Comparison of ENCODE assay signal across 22 cellular contexts in the genomic region with DNA sequence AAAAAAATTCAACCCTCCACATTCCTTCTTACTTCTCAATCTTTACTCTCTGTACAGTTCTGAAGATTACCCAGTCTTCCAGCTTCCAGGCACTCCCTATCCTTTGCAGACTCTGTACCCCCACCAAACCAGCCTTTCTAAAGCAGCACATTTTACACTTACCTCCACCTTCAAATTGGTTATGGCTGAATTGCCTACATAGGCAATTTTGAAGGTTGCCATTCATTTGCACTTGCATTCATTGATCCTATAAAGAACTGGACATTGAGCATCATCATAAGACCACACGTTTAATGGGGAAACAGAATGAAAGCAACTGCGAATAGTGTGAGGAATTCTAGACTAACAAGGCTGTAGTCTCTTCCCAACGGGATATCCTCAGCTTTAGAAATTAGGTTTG.
A peak's percentile ranks its signal among the peaks of the same experiment; 100 is the strongest.
DNase-seq lines count a peak whose midpoint lies in the region; ATAC-seq, FAIRE-seq and TF ChIP-seq lines count a peak whose summit lies in the region.
"Had no signal": no experiment of that assay in that cellular context is flagged by ENCODE, and none has a peak within 500 bp of the region (broad histone marks: within the 10 kb centered on the region; RNA-seq: fewer than 3 reads in every experiment).

No MANE protein-coding gene starts in this region.

- DNase-seq in SK-N-SH (no peak), astrocyte (ENCODE audit: low read depth) (no peak), osteocyte (ENCODE audit: extremely low spot score, unreplicated experiment) (no peak), right atrium auricular region (ENCODE audit: low spot score) (no peak)
- DNase-seq in effector memory CD4-positive, alpha-beta T cell, result no peak
- DNase-seq: C1 segment of cervical spinal cord; CD4-positive, CD25-positive, alpha-beta regulatory T cell; CD8-positive, alpha-beta memory T cell; COR-L47; DMS 273 treated with DMSO at 0.1 percent for 48 hours; DMS53; DND-41; EL; GM23248 had no signal

- TF ChIP-seq EP300 in SK-N-SH (IDR thresholded peaks at IDR 0.05; ENCODE audit: borderline replicate concordance in 1 of 2, low read depth in 1 of 2, low read length in 1 of 2), result no peak

- H3K27me3 Mint-ChIP-seq in astrocyte (ENCODE audit: low read depth, unreplicated experiment), result peaks cover 6% of the 10 kb centered on the region
- no peaks in the 10 kb centered on the region for H3K27me3 Mint-ChIP-seq in osteocyte (ENCODE audit: unreplicated experiment)

- H3K9me3 Mint-ChIP-seq in astrocyte (ENCODE audit: unreplicated experiment) (no peaks in the 10 kb centered on the region), osteocyte (ENCODE audit: unreplicated experiment) (no peaks in the 10 kb centered on the region)
- H3K9me3 Mint-ChIP-seq: CD8-positive, alpha-beta memory T cell had no signal

- H3K4me1 ChIP-seq in SK-N-SH (ENCODE audit: control insufficient read depth in 1 of 2, insufficient read depth in 2 of 2, low read depth in 1 of 2, low read length in 1 of 2), result peaks cover 32 to 37% of the 10 kb centered on the region in 2 experiments
- peaks cover 0 to 26% (median 21%) of the 10 kb centered on the region in 10 experiments; a peak in 16 of 20 replicates for H3K4me1 ChIP-seq in BLaER1 treated with 17β-estradiol and CSF1 and Interleukin-3, amounts not matched to agents 10 nM and 100 nM
- H3K4me1 ChIP-seq in astrocyte (ENCODE audit: insufficient read depth, low read length), result peaks cover 18% of the 10 kb centered on the region
- no peaks in the 10 kb centered on the region for H3K4me1 ChIP-seq in effector memory CD4-positive, alpha-beta T cell (ENCODE audit: control insufficient read depth, insufficient read depth, low read length, poor library complexity, severe bottlenecking)
- H3K4me1 ChIP-seq in right atrium auricular region, result no peaks in the 10 kb centered on the region
- H3K4me1 ChIP-seq: HAP-1 had no signal

- peaks cover 24% of the 10 kb centered on the region for H3K4me1 Mint-ChIP-seq in astrocyte (ENCODE audit: low read depth, unreplicated experiment)
- peaks cover 52% of the 10 kb centered on the region for H3K4me1 Mint-ChIP-seq in osteocyte (ENCODE audit: unreplicated experiment)

- H3K27ac Mint-ChIP-seq in astrocyte (ENCODE audit: unreplicated experiment), result peak overlapping the region; percentile 55
- H3K27ac Mint-ChIP-seq in osteocyte (ENCODE audit: unreplicated experiment), result peak overlapping the region; percentile 85

- ATAC-seq in SK-N-SH treated with all-trans-retinoic acid at 6 μM for 48 hours, result no peak
- ATAC-seq: GM12878 had no signal

- H3K9me2 ChIP-seq in SK-N-SH, result no peaks in the 10 kb centered on the region

- 72% methylated on average over 3 of the region's 3 CpGs for WGBS in SK-N-SH (ENCODE audit: low lambda C conversion rate)

- no peak overlapping the region for H3K4me3 ChIP-seq in SK-N-SH (ENCODE audit: low read depth in 2 of 2, low read length in 1 of 2)
- H3K4me3 ChIP-seq in BLaER1 treated with 17β-estradiol and CSF1 and Interleukin-3, amounts not matched to agents 10 nM and 100 nM, result no peak overlapping the region
- no peak overlapping the region for H3K4me3 ChIP-seq in astrocyte (ENCODE audit: insufficient read depth, low read depth, low read length)
- H3K4me3 ChIP-seq in effector memory CD4-positive, alpha-beta T cell (ENCODE audit: insufficient read depth, low read depth, low read length, poor library complexity, severe bottlenecking), result no peak overlapping the region
- H3K4me3 ChIP-seq in right atrium auricular region, result no peak overlapping the region
- H3K4me3 ChIP-seq: GM12878, HAP-1 had no signal

- H3K27me3 ChIP-seq in SK-N-SH (ENCODE audit: insufficient read depth) (no peaks in the 10 kb centered on the region), astrocyte (ENCODE audit: insufficient read depth, low read length) (no peaks in the 10 kb centered on the region), right atrium auricular region (no peaks in the 10 kb centered on the region)
- no peaks in the 10 kb centered on the region for H3K27me3 ChIP-seq in BLaER1 treated with 17β-estradiol and CSF1 and Interleukin-3, amounts not matched to agents 10 nM and 100 nM
- no peaks in the 10 kb centered on the region for H3K27me3 ChIP-seq in effector memory CD4-positive, alpha-beta T cell (replicated peaks; ENCODE audit: control insufficient read depth, insufficient read depth, low read length, poor library complexity, severe bottlenecking)

- TF ChIP-seq RAD21 in SK-N-SH (IDR thresholded peaks at IDR 0.05; ENCODE audit: low read length), result no peak

- no peak for FAIRE-seq in astrocyte (lab: Jason Lieb, UNC)
- FAIRE-seq: GM12878, GM19239 had no signal

- H3K36me3 ChIP-seq in SK-N-SH (replicated peaks in 1 of 2; ENCODE audit: control insufficient read depth in 1 of 2, insufficient read depth in 2 of 2, low read length in 1 of 2) (no peaks in the 10 kb centered on the region), astrocyte (ENCODE audit: insufficient read depth, low read length) (no peaks in the 10 kb centered on the region), right atrium auricular region (no peaks in the 10 kb centered on the region)
- no peaks in the 10 kb centered on the region for H3K36me3 ChIP-seq in BLaER1 treated with 17β-estradiol and CSF1 and Interleukin-3, amounts not matched to agents 10 nM and 100 nM
- no peaks in the 10 kb centered on the region for H3K36me3 ChIP-seq in effector memory CD4-positive, alpha-beta T cell (ENCODE audit: control insufficient read depth, insufficient read depth, low read length)
- H3K36me3 ChIP-seq: HAP-1 had no signal

- peak overlapping the region; percentile 77 to 100; a peak in 3 of 4 replicates for H3K27ac ChIP-seq in SK-N-SH (ENCODE audit: low read depth in 2 of 2, low read length in 1 of 2)
- H3K27ac ChIP-seq in BLaER1 treated with 17β-estradiol and CSF1 and Interleukin-3, amounts not matched to agents 10 nM and 100 nM, result no peak overlapping the region
- no peak overlapping the region for H3K27ac ChIP-seq in astrocyte (ENCODE audit: low read depth, low read length)
- no peak overlapping the region for H3K27ac ChIP-seq in effector memory CD4-positive, alpha-beta T cell (ENCODE audit: insufficient read depth, low read length, poor library complexity, severe bottlenecking)
- no peak overlapping the region for H3K27ac ChIP-seq in right atrium auricular region
- H3K27ac ChIP-seq: 22Rv1, GM23248, HL-60 had no signal

- H3K4me2 ChIP-seq in SK-N-SH, result no peak overlapping the region
- H3K4me2 ChIP-seq in BLaER1 treated with 17β-estradiol and CSF1 and Interleukin-3, amounts not matched to agents 10 nM and 100 nM, result peak overlapping the region in 7 of 11 experiments; percentile 2 to 58 (median 47); a peak in 9 of 22 replicates
- no peak overlapping the region for H3K4me2 ChIP-seq in astrocyte (ENCODE audit: low read length)

- POLR2A ChIA-PET in SK-N-SH (lab: Yijun Ruan, JAX), result interaction anchor here (2.5 kb wide), 1 partner anchor 17 kb away, joined by 9 read pairs; no protein-coding TSS in a partner anchor

- H2AFZ ChIP-seq in SK-N-SH (ENCODE audit: low read depth) (no peak overlapping the region), astrocyte (ENCODE audit: low read depth, low read length) (no peak overlapping the region)
- H2AFZ ChIP-seq: GM23248 had no signal

- H3F3A ChIP-seq in SK-N-SH (replicated peaks; ENCODE audit: insufficient read depth), result peaks cover 28% of the 10 kb centered on the region

- H3K9me3 ChIP-seq in SK-N-SH (no peaks in the 10 kb centered on the region), astrocyte (ENCODE audit: insufficient read depth, low read depth, low read length) (no peaks in the 10 kb centered on the region), right atrium auricular region (no peaks in the 10 kb centered on the region)
- H3K9me3 ChIP-seq in BLaER1 treated with 17β-estradiol and CSF1 and Interleukin-3, amounts not matched to agents 10 nM and 100 nM (replicated peaks in 1 of 11), result no peaks in the 10 kb centered on the region
- no peaks in the 10 kb centered on the region for H3K9me3 ChIP-seq in effector memory CD4-positive, alpha-beta T cell (ENCODE audit: control insufficient read depth, low read length)
- H3K9me3 ChIP-seq: HAP-1 had no signal

- H3K79me2 ChIP-seq in SK-N-SH (ENCODE audit: insufficient read depth), result no peaks in the 10 kb centered on the region
- no peaks in the 10 kb centered on the region for H3K79me2 ChIP-seq in astrocyte (ENCODE audit: insufficient read depth, low read length)

- H4K20me1 ChIP-seq in SK-N-SH (ENCODE audit: insufficient read depth) (no peaks in the 10 kb centered on the region), astrocyte (ENCODE audit: insufficient read depth, low read length) (no peaks in the 10 kb centered on the region)
- H4K20me1 ChIP-seq in BLaER1 treated with 17β-estradiol and CSF1 and Interleukin-3, amounts not matched to agents 10 nM and 100 nM, result no peaks in the 10 kb centered on the region

- CTCF ChIA-PET in SK-N-SH (lab: Yijun Ruan, JAX), result interaction anchor here (1.1 to 4.9 kb wide), 9 partner anchors 8 to 1121 kb away, joined by 3 to 56 read pairs (median 8); a partner anchor contains a TSS

- H3K36me3 Mint-ChIP-seq in astrocyte (ENCODE audit: low read depth, unreplicated experiment) (no peaks in the 10 kb centered on the region), osteocyte (ENCODE audit: unreplicated experiment) (no peaks in the 10 kb centered on the region)
- H3K36me3 Mint-ChIP-seq: CD4-positive, CD25-positive, alpha-beta regulatory T cell; CD8-positive, alpha-beta memory T cell; IgD-negative memory B cell had no signal

- H3K9ac ChIP-seq in SK-N-SH (no peak overlapping the region), astrocyte (ENCODE audit: low read length) (no peak overlapping the region)
- H3K9ac ChIP-seq in BLaER1 treated with 17β-estradiol and CSF1 and Interleukin-3, amounts not matched to agents 10 nM and 100 nM, result no peak overlapping the region
- H3K9ac ChIP-seq: GM23248 had no signal

- H3K4me3 Mint-ChIP-seq in astrocyte (ENCODE audit: unreplicated experiment) (no peak overlapping the region), osteocyte (ENCODE audit: unreplicated experiment) (no peak overlapping the region)
- H3K4me3 Mint-ChIP-seq: CD4-positive, CD25-positive, alpha-beta regulatory T cell; CD8-positive, alpha-beta memory T cell; IgD-negative memory B cell had no signal

- TF ChIP-seq CTCF in SK-N-SH (IDR thresholded peaks at IDR 0.05) (no peak), astrocyte (IDR thresholded peaks at IDR 0.05; ENCODE audit: insufficient read depth, low read depth, low read length) (no peak), osteocyte (IDR thresholded peaks at IDR 0.05) (no peak), right atrium auricular region (IDR thresholded peaks at IDR 0.05) (no peak)

TF ChIP-seq in SK-N-SH treated with all-trans-retinoic acid at 6 μM for 48 hours, 23 proteins besides CTCF, POLR2A, EP300 and RAD21 (continues in another document):
- TF ChIP-seq SNAI2 (CRISPR knock-in tag; IDR thresholded peaks at IDR 0.05) (no peak), OSR1 (CRISPR knock-in tag; IDR thresholded peaks at IDR 0.05) (no peak)

Comparison
In these comparisons a context has a peak if more than half of its experiments do, and no peak if none do; other contexts are left out.
1. H3K27ac ChIP-seq: peak in SK-N-SH (2 of 2); none in BLaER1 treated with 17β-estradiol and CSF1 and Interleukin-3, amounts not matched to agents 10 nM and 100 nM (0 of 11), astrocyte (single experiment), effector memory CD4-positive, alpha-beta T cell (single experiment) and right atrium auricular region (0 of 2).
2. H3K4me2 ChIP-seq: peak in BLaER1 treated with 17β-estradiol and CSF1 and Interleukin-3, amounts not matched to agents 10 nM and 100 nM (7 of 11); none in SK-N-SH (single experiment) and astrocyte (single experiment).